In the genomic region with DNA sequence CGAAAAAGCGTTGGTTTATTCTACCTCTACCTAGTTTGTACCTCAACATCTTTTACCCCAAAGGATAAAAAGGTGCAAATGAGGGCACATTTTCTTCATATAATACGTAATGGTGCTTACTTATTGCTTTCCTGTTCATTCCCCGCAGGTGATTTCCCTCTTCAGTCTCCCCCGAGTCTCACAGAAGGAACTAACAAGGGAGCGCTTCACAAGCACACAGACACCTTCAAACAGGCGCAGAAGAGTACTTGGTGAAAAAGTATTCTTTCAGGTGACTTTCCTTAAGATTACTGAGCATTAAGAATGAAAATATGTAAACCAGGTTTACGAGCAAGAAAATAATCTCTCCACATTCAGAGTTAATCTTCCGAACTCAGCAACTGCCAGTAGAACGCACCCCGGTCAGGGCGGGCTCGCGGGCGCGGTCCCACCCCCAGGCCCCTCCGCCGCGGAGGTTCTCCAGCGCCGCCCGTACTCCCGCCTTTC, we compare ENCODE assay signal across 8 cellular contexts. TPM values are rescaled to one million over a fixed set of nuclear protein-coding genes. Genes with fewer than 3 reads are reported as not detected.
DNase-seq lines count a peak whose midpoint lies in the region; ATAC-seq and TF ChIP-seq lines count a peak whose summit lies in the region.

No MANE protein-coding gene starts in this region.

- H3K27me3 ChIP-seq in GM06990 (replicated peaks; ENCODE audit: control insufficient read depth, insufficient read depth, low read length) (no peaks in the 10 kb centered on the region), iPS-18a (ENCODE audit: control insufficient read depth, insufficient read depth, low read length) (peaks cover 13% of the 10 kb centered on the region)

- ATAC-seq in HG03439 (IDR thresholded peaks at IDR 0.05; ENCODE audit: unreplicated experiment) (peak; percentile 5), HG03460 (IDR thresholded peaks at IDR 0.05; ENCODE audit: unreplicated experiment) (no peak), HG02610 (IDR thresholded peaks at IDR 0.05; ENCODE audit: unreplicated experiment) (no peak), GM18520 (IDR thresholded peaks at IDR 0.05; ENCODE audit: unreplicated experiment) (no peak)
- peak; percentile 11 for ATAC-seq in activated CD8-positive, alpha-beta T cell treated with anti-CD3 and anti-CD28 coated beads, Interleukin-2, amount 10 ng/mL, durations not matched to agents 7 days and 5 days
- ATAC-seq in stimulated activated naive B cell treated with anti-CD40 and anti-IgM and Interleukin-4, amounts not matched to agents 10 μg/mL and 1 μg/mL and 100 μg/mL, for 72 hours (replicated peaks) = peak; percentile 6 to 17

- peak overlapping the region; percentile 95 for H3K27ac Mint-ChIP-seq in activated CD8-positive, alpha-beta T cell treated with anti-CD3 and anti-CD28 coated beads, Interleukin-2, amount 10 ng/mL, durations not matched to agents 7 days and 5 days
- H3K27ac Mint-ChIP-seq in stimulated activated naive B cell treated with anti-CD40 and anti-IgM and Interleukin-4, amounts not matched to agents 10 μg/mL and 1 μg/mL and 100 μg/mL, for 72 hours = peak overlapping the region; percentile 96

- H3K4me3 ChIP-seq in GM06990 (replicated peaks; ENCODE audit: low read depth, low read length) (peak overlapping the region; percentile 97), iPS-18a (ENCODE audit: low read length) (peak overlapping the region; percentile 97)

- DNase-seq in GM06990 (ENCODE audit: extremely low read depth, insufficient read length) = no peak
- peak; percentile 36 for DNase-seq in activated CD8-positive, alpha-beta T cell treated with anti-CD3 and anti-CD28 coated beads, Interleukin-2, amount 10 ng/mL, durations not matched to agents 7 days and 5 days
- no peak for DNase-seq in stimulated activated naive B cell treated with anti-CD40 and anti-IgM and Interleukin-4, amounts not matched to agents 10 μg/mL and 1 μg/mL and 100 μg/mL, for 72 hours

- TF ChIP-seq CTCF in GM06990 (IDR thresholded peaks at IDR 0.05; ENCODE audit: insufficient read depth, low read length, poor library complexity, severe bottlenecking) = no peak

- H3K9me3 ChIP-seq in iPS-18a (ENCODE audit: control insufficient read depth, low read depth, low read length) = no peaks in the 10 kb centered on the region

- peaks cover 7% of the 10 kb centered on the region for H3K36me3 Mint-ChIP-seq in activated CD8-positive, alpha-beta T cell treated with anti-CD3 and anti-CD28 coated beads, Interleukin-2, amount 10 ng/mL, durations not matched to agents 7 days and 5 days (ENCODE audit: low read depth)
- peaks cover 2 to 17% of the 10 kb centered on the region in 2 donors for H3K36me3 Mint-ChIP-seq in stimulated activated naive B cell treated with anti-CD40 and anti-IgM and Interleukin-4, amounts not matched to agents 10 μg/mL and 1 μg/mL and 100 μg/mL, for 72 hours

- H3K27me3 Mint-ChIP-seq in activated CD8-positive, alpha-beta T cell treated with anti-CD3 and anti-CD28 coated beads, Interleukin-2, amount 10 ng/mL, durations not matched to agents 7 days and 5 days (ENCODE audit: low read depth) = no peaks in the 10 kb centered on the region
- no peaks in the 10 kb centered on the region for H3K27me3 Mint-ChIP-seq in stimulated activated naive B cell treated with anti-CD40 and anti-IgM and Interleukin-4, amounts not matched to agents 10 μg/mL and 1 μg/mL and 100 μg/mL, for 72 hours

- CTCF ChIA-PET in activated CD8-positive, alpha-beta T cell treated with anti-CD3 and anti-CD28 coated beads, Interleukin-2, amount 10 ng/mL, durations not matched to agents 7 days and 5 days (lab: Charles Lee) = no interaction called here

- H3K4me1 ChIP-seq in iPS-18a (ENCODE audit: control insufficient read depth, low read depth, low read length) = peaks cover 8% of the 10 kb centered on the region

- H3K9me3 Mint-ChIP-seq in activated CD8-positive, alpha-beta T cell treated with anti-CD3 and anti-CD28 coated beads, Interleukin-2, amount 10 ng/mL, durations not matched to agents 7 days and 5 days (ENCODE audit: insufficient read depth) = no peaks in the 10 kb centered on the region
- H3K9me3 Mint-ChIP-seq in stimulated activated naive B cell treated with anti-CD40 and anti-IgM and Interleukin-4, amounts not matched to agents 10 μg/mL and 1 μg/mL and 100 μg/mL, for 72 hours = no peaks in the 10 kb centered on the region

- H3K9ac ChIP-seq in iPS-18a (ENCODE audit: low read length) = peak overlapping the region; percentile 63

- H3K4me3 Mint-ChIP-seq in activated CD8-positive, alpha-beta T cell treated with anti-CD3 and anti-CD28 coated beads, Interleukin-2, amount 10 ng/mL, durations not matched to agents 7 days and 5 days = peak overlapping the region; percentile 88
- peak overlapping the region; percentile 92 to 100 for H3K4me3 Mint-ChIP-seq in stimulated activated naive B cell treated with anti-CD40 and anti-IgM and Interleukin-4, amounts not matched to agents 10 μg/mL and 1 μg/mL and 100 μg/mL, for 72 hours

- no peak overlapping the region for H3K27ac ChIP-seq in iPS-18a (ENCODE audit: low read length)

- H3K36me3 ChIP-seq in GM06990 (ENCODE audit: control insufficient read depth, insufficient read depth, low read length) (no peaks in the 10 kb centered on the region), iPS-18a (ENCODE audit: control insufficient read depth, low read depth, low read length) (no peaks in the 10 kb centered on the region)

- POLR2A ChIA-PET in activated CD8-positive, alpha-beta T cell treated with anti-CD3 and anti-CD28 coated beads, Interleukin-2, amount 10 ng/mL, durations not matched to agents 7 days and 5 days (lab: Charles Lee) = interaction anchor here (0.6 to 1.5 kb wide), 4 partner anchors 10 to 291 kb away, joined by 3 to 4 read pairs (median 4); partner anchors contain the start of genes GAS5, RC3H1 and ZBTB37

- H3K4me1 Mint-ChIP-seq in activated CD8-positive, alpha-beta T cell treated with anti-CD3 and anti-CD28 coated beads, Interleukin-2, amount 10 ng/mL, durations not matched to agents 7 days and 5 days (ENCODE audit: low read depth) = peaks cover 55% of the 10 kb centered on the region
- H3K4me1 Mint-ChIP-seq in stimulated activated naive B cell treated with anti-CD40 and anti-IgM and Interleukin-4, amounts not matched to agents 10 μg/mL and 1 μg/mL and 100 μg/mL, for 72 hours = peaks cover 29 to 61% of the 10 kb centered on the region in 2 donors

RNA-seq across cellular contexts. Expression of gene RABGAP1L, which starts 0.5 kb away (rescaled TPM):
- total RNA-seq in activated CD8-positive, alpha-beta T cell treated with anti-CD3 and anti-CD28 coated beads, Interleukin-2, amount 10 ng/mL, durations not matched to agents 7 days and 5 days = 10 to 100 TPM; 38.2 to 44.2 TPM

Comparison
In these comparisons a context has a peak if more than half of its experiments do, and no peak if none do; other contexts are left out.
1. ATAC-seq: peak in HG03439 (single experiment), activated CD8-positive, alpha-beta T cell treated with anti-CD3 and anti-CD28 coated beads, Interleukin-2, amount 10 ng/mL, durations not matched to agents 7 days and 5 days (single experiment) and stimulated activated naive B cell treated with anti-CD40 and anti-IgM and Interleukin-4, amounts not matched to agents 10 μg/mL and 1 μg/mL and 100 μg/mL, for 72 hours (2 of 2); none in HG03460 (single experiment), HG02610 (single experiment) and GM18520 (single experiment).